ENCODE assay signal across 10 cellular contexts in the genomic region with DNA sequence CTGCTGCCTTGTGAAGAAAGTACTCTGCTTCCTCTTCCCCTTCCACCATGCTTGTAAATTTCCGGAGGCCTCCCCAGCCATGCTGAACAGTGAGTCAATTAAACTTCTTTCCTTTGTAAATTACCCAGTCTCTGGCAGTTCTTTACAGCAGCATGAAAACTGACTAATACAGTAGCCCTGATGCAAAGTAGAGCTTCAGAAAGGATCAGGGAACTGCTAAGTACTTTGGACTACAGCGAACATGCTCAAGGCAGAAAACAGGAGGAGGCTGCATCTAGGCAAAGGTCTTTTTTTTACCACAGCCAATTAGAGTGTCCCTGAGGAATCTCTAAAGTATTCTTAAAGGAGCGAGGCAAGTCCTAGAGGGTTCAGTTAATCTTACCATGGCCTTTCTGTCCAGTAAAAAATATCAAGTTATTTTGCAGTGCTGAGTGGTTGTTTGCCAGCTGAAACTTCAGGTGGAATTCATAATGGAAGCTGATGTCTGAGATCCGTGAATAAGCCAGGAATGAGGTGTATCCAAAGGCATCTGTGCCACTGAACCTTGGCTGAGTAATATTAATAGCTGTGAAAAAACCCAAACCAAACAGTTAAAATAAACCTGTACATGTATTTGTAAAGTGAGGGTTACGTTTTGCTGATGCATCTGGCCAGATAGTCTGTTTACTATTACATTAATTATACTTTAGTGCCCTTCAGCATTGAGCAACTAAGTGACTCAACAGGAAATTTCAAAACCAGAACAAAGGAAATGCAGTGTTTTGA.
DNase-seq lines count a peak whose midpoint lies in the region; ATAC-seq and TF ChIP-seq lines count a peak whose summit lies in the region.
"Had no signal": no experiment of that assay in that cellular context is flagged by ENCODE, and none has a peak within 500 bp of the region (broad histone marks: within the 10 kb centered on the region; RNA-seq: fewer than 3 reads in every experiment).

No MANE protein-coding gene starts in this region.

- peak; percentile 29 for DNase-seq in NCI-H510A treated with DMSO at 0.1 percent for 48 hours (lab: John Stamatoyannopoulos, UW)
- no peak for DNase-seq in NCI-H510A (lab: John Stamatoyannopoulos, UW)
- peak; percentile 75 for DNase-seq in islet precursor cell
- DNase-seq in aorta, result peak in 1 of 2 donors; percentile 46
- no peak for DNase-seq in GM10248 (ENCODE audit: extremely low spot score)
- DNase-seq: CD4-positive, CD25-positive, alpha-beta regulatory T cell; NCI-H446 treated with DMSO at 0.1 percent for 48 hours had no signal

- CTCF ChIA-PET in GM10248 (lab: Yijun Ruan, JAX), result interaction anchor here (0.7 to 5.5 kb wide), 4 partner anchors 10 to 455 kb away, joined by 3 to 58 read pairs (median 4); no protein-coding TSS in a partner anchor

- no peaks in the 10 kb centered on the region for H3K27me3 ChIP-seq in aorta (ENCODE audit: control insufficient read depth in 1 of 2, insufficient read depth in 2 of 2, low read length in 1 of 2)

- no peaks in the 10 kb centered on the region for H3K36me3 ChIP-seq in aorta (ENCODE audit: control insufficient read depth in 1 of 2, insufficient read depth in 2 of 2, low read length in 1 of 2)

- WGBS in aorta, 2 donors, result 21 to 29% methylated on average over 5 of the region's 5 CpGs

- no peaks in the 10 kb centered on the region for H3K9me3 ChIP-seq in aorta (ENCODE audit: control insufficient read depth, low read length)

- intact Hi-C loops in aorta (cut with DNase I), result no loop called here

- no peaks in the 10 kb centered on the region for H3K4me1 ChIP-seq in aorta (ENCODE audit: control insufficient read depth in 1 of 2, insufficient read depth in 2 of 2, low read length in 2 of 2)

- H3K4me3 ChIP-seq in aorta (ENCODE audit: low read length in 2 of 2), result no peak overlapping the region

- ATAC-seq in aorta (ENCODE audit: low FRiP score) (peak; percentile 67), HG03565 (IDR thresholded peaks at IDR 0.05; ENCODE audit: unreplicated experiment) (no peak), GM21367 (IDR thresholded peaks at IDR 0.05; ENCODE audit: unreplicated experiment) (no peak)

- H3K27ac ChIP-seq in VCaP, result peak overlapping the region; percentile 65
- H3K27ac ChIP-seq in aorta (ENCODE audit: low read depth in 1 of 2, low read length in 2 of 2), result no peak overlapping the region

- POLR2A ChIA-PET in GM10248 (lab: Yijun Ruan, JAX), result no interaction called here

- TF ChIP-seq CTCF in VCaP (conservative IDR thresholded peaks at IDR 0.05) (no peak), GM10248 (IDR thresholded peaks at IDR 0.05; ENCODE audit: control extremely low read depth, extremely low read depth, low read depth, missing control alignments) (no peak)

Comparison
In these comparisons a context has a peak if more than half of its experiments do, and no peak if none do; other contexts are left out.
1. DNase-seq: peak in NCI-H510A treated with DMSO at 0.1 percent for 48 hours (single experiment) and islet precursor cell (single experiment); none in NCI-H510A (single experiment) and GM10248 (single experiment).